Comparison of ENCODE assay signal across 1 cellular context in genomic region chr7:42639930-42640329, GRCh38.
TF ChIP-seq lines count a peak whose summit lies in the region.

No MANE protein-coding gene starts in this region.

TF ChIP-seq in H1, 55 proteins besides CTCF, POLR2A, EP300 and RAD21:
- TF ChIP-seq CHD7 (IDR thresholded peaks at IDR 0.05; ENCODE audit: insufficient replicate concordance, low read length) (no peak), BRCA1 (IDR thresholded peaks at IDR 0.05; ENCODE audit: low read depth, low read length) (no peak), SAP30 (IDR thresholded peaks at IDR 0.05; ENCODE audit: insufficient read depth, insufficient replicate concordance, low read length) (no peak), CEBPB (IDR thresholded peaks at IDR 0.05; ENCODE audit: low read depth, low read length) (no peak), CBX8 (IDR thresholded peaks at IDR 0.05; ENCODE audit: borderline replicate concordance, low read depth, low read length) (no peak), HDAC6 (IDR thresholded peaks at IDR 0.05; ENCODE audit: low read depth, low read length) (no peak), TAF1 (IDR thresholded peaks at IDR 0.05; ENCODE audit: low read depth, low read length) (no peak), CHD2 (IDR thresholded peaks at IDR 0.05; ENCODE audit: low read length) (no peak), E2F6 (IDR thresholded peaks at IDR 0.05) (no peak), SUZ12 (IDR thresholded peaks at IDR 0.05; ENCODE audit: low read length) (no peak), HDAC2 (IDR thresholded peaks at IDR 0.05; ENCODE audit: borderline replicate concordance in 1 of 2, low read depth in 2 of 2, low read length in 2 of 2) (no peak), TAF7 (optimal IDR thresholded peaks at IDR 0.05; ENCODE audit: borderline replicate concordance, low read depth, low read length) (no peak), JUN (IDR thresholded peaks at IDR 0.05; ENCODE audit: low read depth, low read length) (no peak)
TF ChIP-seq in H1: peak in this region for 0.
